In the genomic region with DNA sequence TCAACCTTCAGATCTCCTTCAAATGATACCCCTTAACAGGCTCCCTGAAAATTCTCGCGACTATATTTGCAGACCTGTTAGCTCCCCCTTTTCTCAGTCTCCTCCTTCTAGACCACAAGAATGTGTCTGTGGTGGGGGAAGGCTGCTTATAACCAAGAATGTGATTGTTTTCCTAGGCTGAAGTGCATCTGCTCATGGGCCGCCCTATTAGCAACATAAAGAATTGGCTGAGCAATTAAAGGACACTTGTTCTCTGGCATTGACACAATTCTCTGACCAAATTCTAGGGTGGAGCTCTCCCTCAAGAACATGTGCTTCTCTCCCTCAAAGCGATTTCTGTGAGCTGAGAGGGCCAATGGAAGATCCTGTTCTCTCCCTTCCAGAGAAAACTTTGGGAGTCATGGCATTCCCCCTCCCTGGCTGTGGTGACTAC, we compare ENCODE assay signal across 15 cellular contexts. TPM values are rescaled to one million over a fixed set of nuclear protein-coding genes. Genes with fewer than 3 reads are reported as not detected.
DNase-seq lines count a peak whose midpoint lies in the region; TF ChIP-seq lines count a peak whose summit lies in the region.
"Had no signal": no experiment of that assay in that cellular context is flagged by ENCODE, and none has a peak within 500 bp of the region (broad histone marks: within the 10 kb centered on the region; RNA-seq: fewer than 3 reads in every experiment).

No MANE protein-coding gene starts in this region.

- intact Hi-C loops in PC-9 (cut with micrococcal nuclease; ENCODE audit: unreplicated experiment), result no loop called here

- CTCF ChIA-PET in PC-9 (lab: Charles Lee), result no interaction called here
- CTCF ChIA-PET in activated CD4-positive, alpha-beta memory T cell treated with anti-CD3 and anti-CD28 coated beads, Interleukin-2, amount 10 ng/mL, durations not matched to agents 7 days and 5 days (lab: Charles Lee), result no interaction called here

- no peaks in the 10 kb centered on the region for H3K9me3 Mint-ChIP-seq in activated CD4-positive, alpha-beta memory T cell treated with anti-CD3 and anti-CD28 coated beads, Interleukin-2, amount 10 ng/mL, durations not matched to agents 7 days and 5 days
- H3K9me3 Mint-ChIP-seq in type B pancreatic cell, result peaks cover 5% of the 10 kb centered on the region
- H3K9me3 Mint-ChIP-seq: activated naive CD4-positive, alpha-beta T cell treated with anti-CD3 and anti-CD28 coated beads, Interleukin-2, amount 10 ng/mL, durations not matched to agents 7 days and 5 days had no signal

- H3K4me3 Mint-ChIP-seq in activated CD4-positive, alpha-beta memory T cell treated with anti-CD3 and anti-CD28 coated beads, Interleukin-2, amount 10 ng/mL, durations not matched to agents 7 days and 5 days, result no peak overlapping the region
- no peak overlapping the region for H3K4me3 Mint-ChIP-seq in type B pancreatic cell
- H3K4me3 Mint-ChIP-seq: activated naive CD4-positive, alpha-beta T cell treated with anti-CD3 and anti-CD28 coated beads, Interleukin-2, amount 10 ng/mL, durations not matched to agents 7 days and 5 days had no signal

- DNase-seq in ELF-1 (ENCODE audit: low read depth, low spot score) (peak; percentile 32), PC-9 (peak; percentile 48 to 64), fibroblast of lung (ENCODE audit: low read depth in 2 of 2) (peak; percentile 48 to 88), myocyte (ENCODE audit: low read depth) (peak; percentile 94), NCI-H510A (lab: John Stamatoyannopoulos, UW) (no peak), type B pancreatic cell (ENCODE audit: extremely low spot score, unreplicated experiment) (no peak)
- DNase-seq in stimulated activated naive CD4-positive, alpha-beta T cell (lab: John Stamatoyannopoulos, UW), result no peak
- no peak for DNase-seq in activated CD4-positive, alpha-beta memory T cell treated with anti-CD3 and anti-CD28 coated beads, Interleukin-2, amount 10 ng/mL, durations not matched to agents 7 days and 5 days
- DNase-seq: activated naive CD4-positive, alpha-beta T cell treated with anti-CD3 and anti-CD28 coated beads, Interleukin-2, amount 10 ng/mL, durations not matched to agents 7 days and 5 days; Calu3; NCI-H2029 treated with DMSO at 0.1 percent for 48 hours; NCI-H69; testis had no signal

- no peaks in the 10 kb centered on the region for H3K9me2 ChIP-seq in PC-9 (ENCODE audit: insufficient read depth)

- H3K27me3 ChIP-seq in PC-9 (ENCODE audit: insufficient read depth, low read depth) (no peaks in the 10 kb centered on the region), fibroblast of lung (ENCODE audit: control insufficient read depth, insufficient read depth, low read length) (no peaks in the 10 kb centered on the region)
- H3K27me3 ChIP-seq: testis had no signal

- H3K27ac Mint-ChIP-seq in activated CD4-positive, alpha-beta memory T cell treated with anti-CD3 and anti-CD28 coated beads, Interleukin-2, amount 10 ng/mL, durations not matched to agents 7 days and 5 days, result no peak overlapping the region
- no peak overlapping the region for H3K27ac Mint-ChIP-seq in type B pancreatic cell
- H3K27ac Mint-ChIP-seq: activated naive CD4-positive, alpha-beta T cell treated with anti-CD3 and anti-CD28 coated beads, Interleukin-2, amount 10 ng/mL, durations not matched to agents 7 days and 5 days; progenitor cell of endocrine pancreas had no signal

- BruUV-seq in PC-9 (replicated peaks; lab: Mats Ljungman, UMichigan), result no TSS peak

- POLR2A ChIA-PET in PC-9 (lab: Charles Lee; ENCODE audit: unreplicated experiment), result interaction anchor here (0.6 kb wide), 1 partner anchor 389 kb away, joined by 3 read pairs; no protein-coding TSS in a partner anchor
- POLR2A ChIA-PET in activated CD4-positive, alpha-beta memory T cell treated with anti-CD3 and anti-CD28 coated beads, Interleukin-2, amount 10 ng/mL, durations not matched to agents 7 days and 5 days (lab: Charles Lee), result interaction anchor here (1.2 kb wide), 1 partner anchor 19 kb away, joined by 3 read pairs; a partner anchor contains a TSS

- no peaks in the 10 kb centered on the region; the same call in 1 of the 2 replicates for H3F3A ChIP-seq in PC-9 (ENCODE audit: insufficient read depth, low read depth)

- H3K27ac ChIP-seq in PC-9 (no peak overlapping the region), fibroblast of lung (ENCODE audit: insufficient read depth, low read length) (no peak overlapping the region)
- H3K27ac ChIP-seq: RWPE1, testis had no signal

- no peaks in the 10 kb centered on the region for H3K36me3 Mint-ChIP-seq in activated CD4-positive, alpha-beta memory T cell treated with anti-CD3 and anti-CD28 coated beads, Interleukin-2, amount 10 ng/mL, durations not matched to agents 7 days and 5 days (ENCODE audit: low read depth)
- H3K36me3 Mint-ChIP-seq in type B pancreatic cell, result peaks cover 5% of the 10 kb centered on the region
- H3K36me3 Mint-ChIP-seq: activated naive CD4-positive, alpha-beta T cell treated with anti-CD3 and anti-CD28 coated beads, Interleukin-2, amount 10 ng/mL, durations not matched to agents 7 days and 5 days had no signal

- TF ChIP-seq CTCF in PC-9 (conservative IDR thresholded peaks at IDR 0.05), result no peak
- TF ChIP-seq CTCF in fibroblast of lung (conservative IDR thresholded peaks at IDR 0.05 in 1 of 2, IDR thresholded peaks at IDR 0.05 in 1 of 2; ENCODE audit: low read depth in 1 of 2, low read length in 2 of 2), result no peak
- TF ChIP-seq CTCF in type B pancreatic cell (conservative IDR thresholded peaks at IDR 0.05), result no peak

- H3K79me2 ChIP-seq in PC-9 (ENCODE audit: low read depth) (no peaks in the 10 kb centered on the region), fibroblast of lung (ENCODE audit: control insufficient read depth, insufficient read depth, low read length) (no peaks in the 10 kb centered on the region)

- no peaks in the 10 kb centered on the region for H4K20me1 ChIP-seq in PC-9 (ENCODE audit: insufficient read depth)
- no peaks in the 10 kb centered on the region for H4K20me1 ChIP-seq in fibroblast of lung (ENCODE audit: control insufficient read depth, extremely low read depth, insufficient read depth, low read length)

- H2AFZ ChIP-seq in PC-9 (no peak overlapping the region), fibroblast of lung (ENCODE audit: low read length) (no peak overlapping the region)

- H3K4me1 Mint-ChIP-seq in activated CD4-positive, alpha-beta memory T cell treated with anti-CD3 and anti-CD28 coated beads, Interleukin-2, amount 10 ng/mL, durations not matched to agents 7 days and 5 days, result peaks cover 6% of the 10 kb centered on the region
- peaks cover 3% of the 10 kb centered on the region for H3K4me1 Mint-ChIP-seq in type B pancreatic cell (ENCODE audit: unreplicated experiment)

- H3K9me3 ChIP-seq in PC-9 (ENCODE audit: insufficient read depth, low read depth) (no peaks in the 10 kb centered on the region), fibroblast of lung (ENCODE audit: control insufficient read depth, insufficient read depth, low read depth, low read length) (no peaks in the 10 kb centered on the region)
- H3K9me3 ChIP-seq: testis had no signal

- H3K4me1 ChIP-seq in PC-9 (replicated peaks; ENCODE audit: insufficient read depth) (peaks cover 19% of the 10 kb centered on the region), fibroblast of lung (ENCODE audit: control insufficient read depth, extremely low read depth, insufficient read depth, low read length) (no peaks in the 10 kb centered on the region)

- no peak overlapping the region for H3K9ac ChIP-seq in fibroblast of lung (ENCODE audit: insufficient read depth, low read length)

- H3K4me2 ChIP-seq in PC-9 (peak overlapping the region; percentile 2; the same call in 1 of the 2 replicates), fibroblast of lung (ENCODE audit: extremely low read depth, insufficient read depth, low read length) (no peak overlapping the region)

- H3K27me3 Mint-ChIP-seq in activated CD4-positive, alpha-beta memory T cell treated with anti-CD3 and anti-CD28 coated beads, Interleukin-2, amount 10 ng/mL, durations not matched to agents 7 days and 5 days, result no peaks in the 10 kb centered on the region
- no peaks in the 10 kb centered on the region for H3K27me3 Mint-ChIP-seq in type B pancreatic cell

- H3K4me3 ChIP-seq in PC-9 (no peak overlapping the region), fibroblast of lung (replicated peaks in 1 of 4; ENCODE audit: control extremely low read depth in 1 of 4, insufficient read depth in 1 of 4, low read depth in 3 of 4, low read length in 4 of 4) (no peak overlapping the region)
- H3K4me3 ChIP-seq: testis had no signal

- H3K36me3 ChIP-seq in PC-9 (ENCODE audit: low read depth), result no peaks in the 10 kb centered on the region
- H3K36me3 ChIP-seq in fibroblast of lung (ENCODE audit: control insufficient read depth, insufficient read depth, low read length), result no peaks in the 10 kb centered on the region

RNA-seq across cellular contexts. Expression of a gene that starts 19.0 kb away (rescaled TPM):
- total RNA-seq in PC-9 (2021) (32.4 and 32.9 TPM in 2 replicates), fibroblast of lung (20.0 and 33.9 TPM in 2 replicates), myocyte (29.2 and 35.9 TPM in 2 replicates), type B pancreatic cell (ENCODE audit: low replicate concordance) (24.1 and 26.2 TPM in 2 replicates)
- 16.0 and 16.8 TPM in 2 replicates for polyA plus RNA-seq in fibroblast of lung
- 19.7 and 20.4 TPM in 2 replicates for polyA plus RNA-seq in fibroblast of lung (2012)
- polyA minus RNA-seq in fibroblast of lung (ENCODE audit: low replicate concordance), result 148 and 253 TPM in 2 replicates
- polyA plus RNA-seq in myocyte (2012), result 12.4 TPM
- total RNA-seq in activated CD4-positive, alpha-beta memory T cell treated with anti-CD3 and anti-CD28 coated beads, Interleukin-2, amount 10 ng/mL, durations not matched to agents 7 days and 5 days, result 10 to 100 TPM; 39.9 to 41.0 TPM

Comparison
In these comparisons a context has a peak if more than half of its experiments do, and no peak if none do; other contexts are left out.
1. DNase-seq: peak in ELF-1 (single experiment), PC-9 (2 of 2), fibroblast of lung (2 of 2) and myocyte (single experiment); none in stimulated activated naive CD4-positive, alpha-beta T cell (0 of 6), activated CD4-positive, alpha-beta memory T cell treated with anti-CD3 and anti-CD28 coated beads, Interleukin-2, amount 10 ng/mL, durations not matched to agents 7 days and 5 days (single experiment), NCI-H510A (single experiment) and type B pancreatic cell (single experiment).